Comparison of ENCODE assay signal across 1 cellular context in the genomic region with DNA sequence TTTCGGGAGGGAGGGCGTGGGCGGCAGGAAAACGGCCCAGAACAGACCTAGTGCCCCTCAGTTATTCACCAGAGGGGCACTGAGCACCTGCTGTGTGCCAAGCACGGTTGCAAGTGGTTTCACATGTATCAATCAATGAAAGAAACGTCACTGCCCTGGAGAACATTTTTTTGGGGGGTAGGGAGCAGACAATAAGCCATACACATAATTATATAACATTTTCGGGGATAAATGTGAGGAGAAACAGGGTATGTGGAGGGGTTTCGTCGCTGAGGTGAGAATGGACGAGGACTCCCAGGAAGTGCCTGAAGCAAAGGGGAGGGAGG.
TF ChIP-seq lines count a peak whose summit lies in the region.

No MANE protein-coding gene starts in this region.

TF ChIP-seq in IMR-90, 13 proteins besides CTCF, POLR2A, EP300 and RAD21 (continued from another document):
- no peak for TF ChIP-seq MXI1 (IDR thresholded peaks at IDR 0.05; ENCODE audit: borderline replicate concordance, low read depth, low read length)
- no peak for TF ChIP-seq CHD1 (IDR thresholded peaks at IDR 0.05; ENCODE audit: low read depth, low read length)
- no peak for TF ChIP-seq CEBPB (IDR thresholded peaks at IDR 0.05; ENCODE audit: low read depth, low read length)
- TF ChIP-seq, protein P1, sequence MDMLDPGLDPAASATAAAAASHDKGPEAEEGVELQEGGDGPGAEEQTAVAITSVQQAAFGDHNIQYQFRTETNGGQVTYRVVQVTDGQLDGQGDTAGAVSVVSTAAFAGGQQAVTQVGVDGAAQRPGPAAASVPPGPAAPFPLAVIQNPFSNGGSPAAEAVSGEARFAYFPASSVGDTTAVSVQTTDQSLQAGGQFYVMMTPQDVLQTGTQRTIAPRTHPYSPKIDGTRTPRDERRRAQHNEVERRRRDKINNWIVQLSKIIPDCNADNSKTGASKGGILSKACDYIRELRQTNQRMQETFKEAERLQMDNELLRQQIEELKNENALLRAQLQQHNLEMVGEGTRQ (IDR thresholded peaks at IDR 0.05; ENCODE audit: low read depth, low read length) = no peak
- TF ChIP-seq MAFK (IDR thresholded peaks at IDR 0.05; ENCODE audit: low read depth, low read length) = no peak
- no peak for TF ChIP-seq BHLHE40 (IDR thresholded peaks at IDR 0.05; ENCODE audit: low read depth, low read length)
- TF ChIP-seq MAZ (IDR thresholded peaks at IDR 0.05; ENCODE audit: borderline replicate concordance, low read depth, low read length) = no peak
- no peak for TF ChIP-seq FOS (IDR thresholded peaks at IDR 0.05; ENCODE audit: low read depth, low read length)
- TF ChIP-seq SMC3 (IDR thresholded peaks at IDR 0.05; ENCODE audit: low read depth, low read length) = no peak
- TF ChIP-seq NFE2L2 (IDR thresholded peaks at IDR 0.05; ENCODE audit: low read depth, low read length) = no peak
